ENCODE assay signal across 20 cellular contexts in the genomic region with DNA sequence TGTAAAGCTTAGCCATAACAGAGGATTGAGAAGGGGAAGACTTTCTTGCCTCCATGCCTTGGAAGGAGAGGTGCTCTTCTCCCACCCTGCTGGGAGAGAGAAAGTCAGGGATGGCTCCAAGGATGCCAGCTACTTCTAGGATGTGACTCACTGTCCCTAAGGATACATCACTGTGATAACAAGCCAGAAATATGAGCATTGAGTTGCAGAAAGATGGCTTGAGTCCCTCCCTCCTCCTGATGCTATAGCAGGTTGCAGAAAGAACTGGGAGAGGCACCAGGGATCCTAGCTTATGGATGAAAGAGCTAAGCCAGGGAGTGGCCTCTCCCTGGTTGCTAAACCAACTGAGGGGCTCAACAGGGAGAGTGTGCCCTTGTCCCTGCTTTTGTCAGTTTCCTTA. TPM values are rescaled to one million over a fixed set of nuclear protein-coding genes. Genes with fewer than 3 reads are reported as not detected.
DNase-seq lines count a peak whose midpoint lies in the region; ATAC-seq and TF ChIP-seq lines count a peak whose summit lies in the region.
"Had no signal": no experiment of that assay in that cellular context is flagged by ENCODE, and none has a peak within 500 bp of the region (broad histone marks: within the 10 kb centered on the region; RNA-seq: fewer than 3 reads in every experiment).

No MANE protein-coding gene starts in this region.

- BruUV-seq in PC-3 (replicated peaks; lab: Mats Ljungman, UMichigan), result no TSS peak

- H3K27ac ChIP-seq in PC-3 (ENCODE audit: low read length) (no peak overlapping the region), right lobe of liver (no peak overlapping the region)
- H3K27ac ChIP-seq: A549 had no signal

- H3K9me3 ChIP-seq in PC-3 (ENCODE audit: low read length), result no peaks in the 10 kb centered on the region
- no peaks in the 10 kb centered on the region for H3K9me3 ChIP-seq in right lobe of liver
- H3K9me3 ChIP-seq: A549, BE2C had no signal

- H3K9me2 ChIP-seq in PC-3 (replicated peaks; ENCODE audit: low read length), result no peaks in the 10 kb centered on the region

- POLR2A ChIA-PET in PC-3 (lab: Charles Lee; ENCODE audit: unreplicated experiment), result no interaction called here

- H3K36me3 ChIP-seq in PC-3 (ENCODE audit: low read depth, low read length) (no peaks in the 10 kb centered on the region), right lobe of liver (no peaks in the 10 kb centered on the region)
- H3K36me3 ChIP-seq: BE2C had no signal

- H3K79me2 ChIP-seq in PC-3 (ENCODE audit: low read length), result no peaks in the 10 kb centered on the region

- intact Hi-C loops in PC-3 (cut with micrococcal nuclease) (no loop called here), right lobe of liver (cut with DNase I) (no loop called here)

- no peak overlapping the region for H2AFZ ChIP-seq in PC-3 (ENCODE audit: low read length)

- H3K9ac ChIP-seq in PC-3 (ENCODE audit: low read length), result no peak overlapping the region

- no peak for TF ChIP-seq POLR2A in right lobe of liver (IDR thresholded peaks at IDR 0.05)

- H3K4me3 ChIP-seq in PC-3 (ENCODE audit: low read length), result no peak overlapping the region
- H3K4me3 ChIP-seq in right lobe of liver, result no peak overlapping the region
- H3K4me3 ChIP-seq: A549 had no signal

- no peaks in the 10 kb centered on the region for H4K20me1 ChIP-seq in PC-3 (ENCODE audit: low read length)

- H3K4me1 ChIP-seq in PC-3 (ENCODE audit: insufficient read depth, low read length) (peaks cover 41% of the 10 kb centered on the region), right lobe of liver (no peaks in the 10 kb centered on the region)
- H3K4me1 ChIP-seq: A549, BE2C had no signal

- TF ChIP-seq CTCF in PC-3 (conservative IDR thresholded peaks at IDR 0.05; ENCODE audit: low read depth, low read length) (no peak), right lobe of liver (IDR thresholded peaks at IDR 0.05) (no peak)

- no peaks in the 10 kb centered on the region for H3K27me3 ChIP-seq in PC-3 (ENCODE audit: low read length)
- no peaks in the 10 kb centered on the region for H3K27me3 ChIP-seq in right lobe of liver
- H3K27me3 ChIP-seq: BE2C had no signal

- no peak overlapping the region for H3K4me2 ChIP-seq in PC-3 (ENCODE audit: low read length)
- H3K4me2 ChIP-seq: A549 had no signal

- no peaks in the 10 kb centered on the region for H3F3A ChIP-seq in PC-3 (ENCODE audit: low read length, unreplicated experiment)

- CTCF ChIA-PET in PC-3 (lab: Charles Lee), result no interaction called here

- ATAC-seq in PC-3 (peak; percentile 54), right lobe of liver (no peak)
- ATAC-seq: A549 had no signal

- peak; percentile 67 for DNase-seq in A172 (ENCODE audit: low spot score)
- DNase-seq in EL, result peak; percentile 66
- peak; percentile 61 for DNase-seq in PC-3
- peak; percentile 27 for DNase-seq in fibroblast of gingiva (ENCODE audit: low read depth)
- DNase-seq in right lobe of liver, result no peak
- no peak for DNase-seq in NCI-H187 treated with DMSO at 0.1 percent for 48 hours (lab: John Stamatoyannopoulos, UW)
- DNase-seq in amniotic stem cell (lab: John Stamatoyannopoulos, UW), result no peak
- DNase-seq in activated CD4-positive, alpha-beta T cell treated with anti-CD3 and anti-CD28 coated beads for 48 hours, result no peak
- DNase-seq: BE2C; CD4-positive, alpha-beta memory T cell; DND-41; GOT3; Karpas-422; NCI-H1436 treated with DMSO at 0.1 percent for 48 hours; NCI-H2227 treated with DMSO at 0.1 percent for 48 hours; NCI-H526 treated with DMSO at 0.1 percent for 48 hours; NK-92 treated with Interleukin-12 subunit alpha and Interleukin-12 subunit beta, amount 100 ng/mL, for 24 hours; OCI-M1; T-helper 1 cell had no signal

RNA-seq across cellular contexts. Expression of a gene that starts 27.8 kb away (rescaled TPM):
- 38.3 and 53.4 TPM in 2 replicates for total RNA-seq in A172 (2014; rRNA removed; shearing (Covaris generic))
- total RNA-seq in PC-3 (2014; rRNA removed), result 71.4 and 97.1 TPM in 2 replicates
- total RNA-seq in right lobe of liver, result 1 to 10 TPM in 5 of 6 experiments, under 1 TPM in 1; 0.79 to 4.2 (median 1.3) TPM
- total RNA-seq: CD4-positive, alpha-beta memory T cell had no signal

Comparison
In these comparisons a context has a peak if more than half of its experiments do, and no peak if none do; other contexts are left out.
1. DNase-seq: peak in A172 (single experiment), EL (single experiment), PC-3 (single experiment) and fibroblast of gingiva (single experiment); none in right lobe of liver (0 of 3), NCI-H187 treated with DMSO at 0.1 percent for 48 hours (single experiment), amniotic stem cell (single experiment) and activated CD4-positive, alpha-beta T cell treated with anti-CD3 and anti-CD28 coated beads for 48 hours (single experiment).